Comparison of ENCODE assay signal across 14 cellular contexts in the genomic region with DNA sequence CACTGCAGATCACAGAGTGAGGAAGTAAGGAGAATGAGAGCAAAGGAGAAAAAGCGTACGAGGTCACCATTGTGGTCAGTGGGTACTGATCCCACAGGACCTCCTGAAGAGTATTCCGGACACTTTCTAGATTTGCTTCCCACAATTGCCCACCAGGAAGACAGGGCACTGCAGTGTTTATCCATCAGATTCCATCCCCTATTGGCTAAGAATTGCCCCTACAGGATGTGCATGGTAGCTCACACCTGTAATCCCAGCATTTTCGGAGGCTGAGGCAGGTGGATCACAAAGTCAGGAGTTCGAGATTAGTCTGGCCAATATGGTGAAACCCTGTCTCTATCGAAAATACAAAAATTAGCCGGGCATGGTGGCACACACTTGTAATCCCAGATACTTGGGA.
"Had no signal": no experiment of that assay in that cellular context is flagged by ENCODE, and none has a peak within 500 bp of the region (broad histone marks: within the 10 kb centered on the region; RNA-seq: fewer than 3 reads in every experiment).

No MANE protein-coding gene starts in this region.

- H3K4me1 ChIP-seq: colonic mucosa, uterus had no signal

- H3K27me3 ChIP-seq: colonic mucosa, foreskin keratinocyte, upper lobe of left lung, uterus had no signal

- H3K27ac ChIP-seq: colonic mucosa, foreskin keratinocyte, upper lobe of left lung, uterus had no signal

- H3K4me3 ChIP-seq: colonic mucosa, mucosa of descending colon, smooth muscle cell, upper lobe of left lung, uterus had no signal

- H3K4me2 ChIP-seq: smooth muscle cell had no signal

- H3K36me3 Mint-ChIP-seq: naive thymus-derived CD8-positive, alpha-beta T cell had no signal

- H3K4me3 Mint-ChIP-seq: naive thymus-derived CD8-positive, alpha-beta T cell had no signal

- H3K27me3 Mint-ChIP-seq: progenitor cell of endocrine pancreas had no signal

- ATAC-seq: mucosa of descending colon; naive thymus-derived CD8-positive, alpha-beta T cell; right cardiac atrium had no signal

- H3K27ac Mint-ChIP-seq: progenitor cell of endocrine pancreas had no signal

- H3K36me3 ChIP-seq: colonic mucosa, upper lobe of left lung, uterus had no signal

- H3K9me3 ChIP-seq: colonic mucosa, mucosa of descending colon, upper lobe of left lung, uterus had no signal

- H3K9me3 Mint-ChIP-seq: naive thymus-derived CD8-positive, alpha-beta T cell had no signal

- DNase-seq: colonic mucosa; dermis blood vessel endothelial cell; erythroblast; foreskin keratinocyte; kidney glomerular epithelial cell; mucosa of descending colon; naive thymus-derived CD8-positive, alpha-beta T cell; right cardiac atrium; stimulated activated CD4-positive, alpha-beta T cell treated with anti-CD3 and anti-CD28 coated beads, Interleukin-2, amount 100 ng/mL, for 48 hours; stimulated activated naive CD4-positive, alpha-beta T cell treated with Interleukin-2 at 50 U/mL for 16 hours; upper lobe of left lung; uterus had no signal
